ENCODE assay signal across 30 cellular contexts in the genomic region with DNA sequence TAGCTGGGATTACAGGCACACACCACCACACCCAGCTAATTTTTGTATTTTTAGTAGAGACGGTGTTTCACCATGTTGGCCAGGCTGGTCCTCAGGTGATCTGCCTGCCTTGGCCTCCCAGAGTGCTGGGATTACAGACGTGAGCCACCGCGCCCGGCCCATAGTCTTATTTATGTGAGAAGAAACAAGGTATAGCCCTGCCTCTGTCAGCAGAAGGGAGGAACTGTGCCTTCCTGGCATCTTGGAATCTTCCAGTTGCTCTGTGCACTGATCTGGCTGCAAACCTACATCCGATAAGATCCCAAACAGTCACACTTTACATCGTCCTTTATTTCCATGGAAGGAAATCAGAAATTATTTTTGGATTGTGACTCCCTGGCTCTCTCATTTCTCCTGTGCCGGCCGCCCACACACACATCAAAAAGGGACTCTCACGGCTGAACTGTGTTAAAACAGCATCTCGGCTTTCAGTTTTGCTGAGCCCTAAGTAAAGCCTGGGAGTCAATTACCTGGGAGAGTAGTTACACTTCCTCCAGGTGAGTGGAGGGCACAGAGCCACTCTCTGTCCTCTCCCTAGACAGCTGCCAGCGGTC. TPM values are rescaled to one million over a fixed set of nuclear protein-coding genes. Genes with fewer than 3 reads are reported as not detected.
DNase-seq lines count a peak whose midpoint lies in the region; ATAC-seq and TF ChIP-seq lines count a peak whose summit lies in the region.
"Had no signal": no experiment of that assay in that cellular context is flagged by ENCODE, and none has a peak within 500 bp of the region (broad histone marks: within the 10 kb centered on the region; RNA-seq: fewer than 3 reads in every experiment).

No MANE protein-coding gene starts in this region.

- H3K36me3 Mint-ChIP-seq in activated naive CD4-positive, alpha-beta T cell treated with anti-CD3 and anti-CD28 coated beads, Interleukin-2, amount 10 ng/mL, durations not matched to agents 7 days and 5 days, result peaks cover 59% of the 10 kb centered on the region
- no peaks in the 10 kb centered on the region for H3K36me3 Mint-ChIP-seq in activated naive CD4-positive, alpha-beta T cell treated with anti-CD3 and anti-CD28 coated beads, Interleukin-2, amount 50 U/mL, for 72 hours
- H3K36me3 Mint-ChIP-seq in glutamatergic neuron (ENCODE audit: unreplicated experiment), result no peaks in the 10 kb centered on the region
- peaks cover 14% of the 10 kb centered on the region for H3K36me3 Mint-ChIP-seq in type B pancreatic cell

- DNase-seq in activated naive CD4-positive, alpha-beta T cell treated with anti-CD3 and anti-CD28 coated beads, Interleukin-2, amount 10 ng/mL, durations not matched to agents 7 days and 5 days, result no peak
- no peak for DNase-seq in activated naive CD4-positive, alpha-beta T cell treated with anti-CD3 and anti-CD28 coated beads, Interleukin-2, amount 50 U/mL, for 72 hours (ENCODE audit: low spot score in 2 of 2)
- no peak for DNase-seq in glutamatergic neuron
- no peak for DNase-seq in psoas muscle
- DNase-seq in ureter (ENCODE audit: low spot score), result peak; percentile 18
- no peak for DNase-seq in DMS79 (lab: John Stamatoyannopoulos, UW)
- no peak for DNase-seq in type B pancreatic cell (ENCODE audit: extremely low spot score, unreplicated experiment)
- DNase-seq: activated CD4-positive, alpha-beta T cell treated with anti-CD3 and anti-CD28 coated beads for 1 hour; activated gamma-delta T cell treated with Interleukin-2 at 50 U/mL for 16 hours; activated naive CD8-positive, alpha-beta T cell treated with anti-CD3 and anti-CD28 coated beads, Interleukin-2, amount 50 U/mL, for 24 hours; activated T-cell treated with anti-CD3 and anti-CD28 coated beads, Interleukin-2, amount 50 U/mL, for 4 hours; CD4-positive, alpha-beta memory T cell; central memory CD4-positive, alpha-beta T cell; EL; foreskin melanocyte; GOT3; IMR-90; left colon; naive B cell; NCI-H1436; NCI-H2081; NCI-H774; SJCRH30; stimulated activated naive B cell treated with anti-CD40 and anti-IgM and Interleukin-4, amounts not matched to agents 10 μg/mL and 1 μg/mL and 100 μg/mL, for 72 hours; substantia nigra; SW 1271 had no signal

- CTCF ChIA-PET in activated naive CD4-positive, alpha-beta T cell treated with anti-CD3 and anti-CD28 coated beads, Interleukin-2, amount 10 ng/mL, durations not matched to agents 7 days and 5 days (lab: Charles Lee), result interaction anchor here (0.6 to 15.3 kb wide), 8 partner anchors 28 to 352 kb away, joined by 3 to 192 read pairs (median 5); partner anchors contain the start of gene WIPI1

- no peaks in the 10 kb centered on the region for H3K27me3 Mint-ChIP-seq in activated naive CD4-positive, alpha-beta T cell treated with anti-CD3 and anti-CD28 coated beads, Interleukin-2, amount 10 ng/mL, durations not matched to agents 7 days and 5 days
- H3K27me3 Mint-ChIP-seq in glutamatergic neuron (ENCODE audit: unreplicated experiment) (peaks cover 7% of the 10 kb centered on the region), type B pancreatic cell (no peaks in the 10 kb centered on the region)
- H3K27me3 Mint-ChIP-seq: activated naive CD8-positive, alpha-beta T cell treated with anti-CD3 and anti-CD28 coated beads, Interleukin-2, amount 50 U/mL, for 24 hours; CD4-positive, alpha-beta memory T cell; dendritic cell treated with granulocyte-macrophage colony-stimulating factor and Interleukin-4, amounts not matched to agents 40 ng/mL and 50 ng/mL, for 4 days; memory B cell; naive B cell; progenitor cell of endocrine pancreas; stimulated activated naive B cell treated with anti-CD40 and anti-IgM and Interleukin-4, amounts not matched to agents 10 μg/mL and 1 μg/mL and 100 μg/mL, for 72 hours had no signal

- peaks cover 62% of the 10 kb centered on the region for H3K4me1 Mint-ChIP-seq in activated naive CD4-positive, alpha-beta T cell treated with anti-CD3 and anti-CD28 coated beads, Interleukin-2, amount 10 ng/mL, durations not matched to agents 7 days and 5 days
- H3K4me1 Mint-ChIP-seq in glutamatergic neuron (ENCODE audit: low read depth, unreplicated experiment), result peaks cover 14% of the 10 kb centered on the region
- peaks cover 13% of the 10 kb centered on the region for H3K4me1 Mint-ChIP-seq in type B pancreatic cell (ENCODE audit: unreplicated experiment)

- TF ChIP-seq CTCF in glutamatergic neuron (IDR thresholded peaks at IDR 0.05; ENCODE audit: partially characterized antibody, unreplicated experiment), result no peak
- no peak for TF ChIP-seq CTCF in psoas muscle (IDR thresholded peaks at IDR 0.05)
- TF ChIP-seq CTCF in type B pancreatic cell (conservative IDR thresholded peaks at IDR 0.05), result no peak

- H3K36me3 ChIP-seq in psoas muscle (ENCODE audit: insufficient read depth in 1 of 2, low read depth in 1 of 2), result peaks cover 8 to 73% of the 10 kb centered on the region in 2 donors

- peak overlapping the region; percentile 57 for H3K27ac ChIP-seq in psoas muscle
- H3K27ac ChIP-seq: hepatocyte, SJCRH30 had no signal

- peaks cover 33% of the 10 kb centered on the region for H3K4me1 ChIP-seq in psoas muscle

- intact Hi-C loops in psoas muscle (cut with DNase I), result loop anchor here in 1 of 2 donors (10.0 kb wide), 1 partner anchor 169 kb away; no protein-coding TSS in a partner anchor

- 50 to 67% (median 59%) methylated on average over 12 of the region's 12 CpGs for WGBS in psoas muscle, 3 donors

- ATAC-seq in activated naive CD4-positive, alpha-beta T cell treated with anti-CD3 and anti-CD28 coated beads, Interleukin-2, amount 50 U/mL, for 72 hours, result no peak
- ATAC-seq in psoas muscle, result peak in 2 of 4 donors; percentile 11 to 31
- ATAC-seq: activated naive CD8-positive, alpha-beta T cell treated with anti-CD3 and anti-CD28 coated beads, Interleukin-2, amount 50 U/mL, for 24 hours; activated T-cell treated with anti-CD3 and anti-CD28 coated beads, Interleukin-2, amount 50 U/mL, for 4 hours; left colon; stimulated activated naive B cell treated with anti-CD40 and anti-IgM and Interleukin-4, amounts not matched to agents 10 μg/mL and 1 μg/mL and 100 μg/mL, for 72 hours had no signal

- no peak overlapping the region for H3K4me3 Mint-ChIP-seq in activated naive CD4-positive, alpha-beta T cell treated with anti-CD3 and anti-CD28 coated beads, Interleukin-2, amount 10 ng/mL, durations not matched to agents 7 days and 5 days
- no peak overlapping the region for H3K4me3 Mint-ChIP-seq in glutamatergic neuron (ENCODE audit: unreplicated experiment)
- H3K4me3 Mint-ChIP-seq in type B pancreatic cell, result no peak overlapping the region
- H3K4me3 Mint-ChIP-seq: activated naive CD8-positive, alpha-beta T cell treated with anti-CD3 and anti-CD28 coated beads, Interleukin-2, amount 50 U/mL, for 24 hours; activated T-cell treated with anti-CD3 and anti-CD28 coated beads, Interleukin-2, amount 50 U/mL, for 4 hours; CD4-positive, alpha-beta memory T cell; dendritic cell treated with granulocyte-macrophage colony-stimulating factor and Interleukin-4, amounts not matched to agents 40 ng/mL and 50 ng/mL, for 4 days; memory B cell; naive B cell; stimulated activated naive B cell treated with anti-CD40 and anti-IgM and Interleukin-4, amounts not matched to agents 10 μg/mL and 1 μg/mL and 100 μg/mL, for 72 hours had no signal

- H3K4me3 ChIP-seq in psoas muscle, result no peak overlapping the region
- H3K4me3 ChIP-seq: hepatocyte, SJCRH30 had no signal

- no peaks in the 10 kb centered on the region for H3K9me3 Mint-ChIP-seq in activated naive CD4-positive, alpha-beta T cell treated with anti-CD3 and anti-CD28 coated beads, Interleukin-2, amount 10 ng/mL, durations not matched to agents 7 days and 5 days
- H3K9me3 Mint-ChIP-seq in activated naive CD4-positive, alpha-beta T cell treated with anti-CD3 and anti-CD28 coated beads, Interleukin-2, amount 50 U/mL, for 72 hours, result no peaks in the 10 kb centered on the region
- peaks cover 4% of the 10 kb centered on the region for H3K9me3 Mint-ChIP-seq in glutamatergic neuron (ENCODE audit: unreplicated experiment)
- no peaks in the 10 kb centered on the region for H3K9me3 Mint-ChIP-seq in type B pancreatic cell
- H3K9me3 Mint-ChIP-seq: activated naive CD8-positive, alpha-beta T cell treated with anti-CD3 and anti-CD28 coated beads, Interleukin-2, amount 50 U/mL, for 24 hours; activated T-cell treated with anti-CD3 and anti-CD28 coated beads, Interleukin-2, amount 50 U/mL, for 4 hours; dendritic cell treated with granulocyte-macrophage colony-stimulating factor and Interleukin-4, amounts not matched to agents 40 ng/mL and 50 ng/mL, for 4 days; memory B cell; naive B cell; stimulated activated naive B cell treated with anti-CD40 and anti-IgM and Interleukin-4, amounts not matched to agents 10 μg/mL and 1 μg/mL and 100 μg/mL, for 72 hours had no signal

- H3K27ac Mint-ChIP-seq in activated naive CD4-positive, alpha-beta T cell treated with anti-CD3 and anti-CD28 coated beads, Interleukin-2, amount 10 ng/mL, durations not matched to agents 7 days and 5 days, result peak overlapping the region; percentile 54
- H3K27ac Mint-ChIP-seq in activated naive CD4-positive, alpha-beta T cell treated with anti-CD3 and anti-CD28 coated beads, Interleukin-2, amount 50 U/mL, for 72 hours, result peak overlapping the region in 1 of 2 donors; percentile 29
- peak overlapping the region; percentile 22 for H3K27ac Mint-ChIP-seq in glutamatergic neuron (ENCODE audit: unreplicated experiment)
- H3K27ac Mint-ChIP-seq in type B pancreatic cell, result no peak overlapping the region
- H3K27ac Mint-ChIP-seq: activated naive CD8-positive, alpha-beta T cell treated with anti-CD3 and anti-CD28 coated beads, Interleukin-2, amount 50 U/mL, for 24 hours; dendritic cell treated with granulocyte-macrophage colony-stimulating factor and Interleukin-4, amounts not matched to agents 40 ng/mL and 50 ng/mL, for 4 days; memory B cell; naive B cell; progenitor cell of endocrine pancreas; stimulated activated naive B cell treated with anti-CD40 and anti-IgM and Interleukin-4, amounts not matched to agents 10 μg/mL and 1 μg/mL and 100 μg/mL, for 72 hours had no signal

- H3K27me3 ChIP-seq in psoas muscle (ENCODE audit: insufficient read depth in 3 of 3, low read length in 2 of 3), result no peaks in the 10 kb centered on the region
- H3K27me3 ChIP-seq: hepatocyte, SJCRH30 had no signal

- no peaks in the 10 kb centered on the region for H3K9me3 ChIP-seq in psoas muscle
- H3K9me3 ChIP-seq: SJCRH30 had no signal

RNA-seq across cellular contexts. Expression of gene WIPI1, which starts 23.3 kb away (rescaled TPM):
- 10 to 100 TPM; 15.2 to 22.0 TPM for total RNA-seq in activated naive CD4-positive, alpha-beta T cell treated with anti-CD3 and anti-CD28 coated beads, Interleukin-2, amount 50 U/mL, for 72 hours
- total RNA-seq in glutamatergic neuron (ENCODE audit: unreplicated experiment), result 252 TPM
- total RNA-seq in psoas muscle, result 100 to 1,000 TPM in 2 of 4 donors, 10 to 100 TPM in 2; 80.3 to 197 (median 117) TPM
- polyA plus RNA-seq in psoas muscle, result 100 to 1,000 TPM; 128 to 152 (median 136) TPM
- 43.6 TPM for total RNA-seq in ureter
- 39.0 and 52.2 TPM in 2 replicates for total RNA-seq in type B pancreatic cell (ENCODE audit: low replicate concordance)
